1 cellular context compared by ENCODE assay signal in genomic region chr11:47305734-47306483, GRCh38.
TF ChIP-seq lines count a peak whose summit lies in the region.

No MANE protein-coding gene starts in this region.

TF ChIP-seq in GM23338, 12 proteins besides CTCF, POLR2A, EP300 and RAD21 (continued from another document):
- TF ChIP-seq ZNF462 (CRISPR knock-in tag; IDR thresholded peaks at IDR 0.05), result no peak
TF ChIP-seq in GM23338: peak in this region for 0.
